7 cellular contexts compared by ENCODE assay signal in genomic region chr15:101333907-101334789, GRCh38.
DNase-seq lines count a peak whose midpoint lies in the region; ATAC-seq and TF ChIP-seq lines count a peak whose summit lies in the region.
"Not testable (repeated sequence)": the region's sequence is repeated elsewhere in the genome, so short reads cannot be mapped to it uniquely, and the experiment has no call there.

No MANE protein-coding gene starts in this region.

- H3F3A ChIP-seq in OCI-LY1 (ENCODE audit: insufficient read depth, low read length) = not testable (repeated sequence)

- peaks cover 16% of the 10 kb centered on the region for H3K9me3 ChIP-seq in OCI-LY1 (ENCODE audit: low read length)

- not testable (repeated sequence) for TF ChIP-seq CTCF in OCI-LY1 (IDR thresholded peaks at IDR 0.05; ENCODE audit: low read length)

- H3K27me3 ChIP-seq in OCI-LY1 (ENCODE audit: insufficient read depth, low read length) = not testable (repeated sequence)

- not testable (repeated sequence) for H3K36me3 ChIP-seq in OCI-LY1 (ENCODE audit: insufficient read depth, low read length)

- H3K27ac ChIP-seq in OCI-LY1 (ENCODE audit: low read depth, low read length, poor library complexity, severe bottlenecking) = peak overlapping the region; percentile 57

- DNase-seq in activated CD4-positive, alpha-beta T cell treated with anti-CD3 and anti-CD28 coated beads for 24 hours (ENCODE audit: low read depth in 2 of 2) = peak; percentile 18 to 30
- DNase-seq in activated T-helper 9 cell treated with anti-CD3 and anti-CD28 coated beads, Interleukin-2, amount 50 U/mL, for 16 hours (ENCODE audit: low read depth) = peak; percentile 36
- peak; percentile 46 for DNase-seq in islet precursor cell
- DNase-seq in stimulated activated CD4-positive, alpha-beta T cell treated with anti-CD3 and anti-CD28 coated beads, Interleukin-2, amount 100 ng/mL, for 48 hours = peak; percentile 28 to 32

- H3K9ac ChIP-seq in OCI-LY1 (ENCODE audit: low read length) = not testable (repeated sequence)

- H4K20me1 ChIP-seq in OCI-LY1 (ENCODE audit: insufficient read depth, low read length) = not testable (repeated sequence)

- H3K4me3 ChIP-seq in OCI-LY1 (ENCODE audit: low read depth, low read length, poor library complexity, severe bottlenecking) = peak overlapping the region; percentile 52

- H3K9me2 ChIP-seq in OCI-LY1 (ENCODE audit: low read depth, low read length) = not testable (repeated sequence)

- H2AFZ ChIP-seq in OCI-LY1 (ENCODE audit: low read length) = peak overlapping the region; percentile 89

- H3K4me1 ChIP-seq in OCI-LY1 (ENCODE audit: insufficient read depth, low read length, severe bottlenecking) = not testable (repeated sequence)

- H3K4me2 ChIP-seq in OCI-LY1 (ENCODE audit: low read length) = peak overlapping the region; percentile 60

- not testable (repeated sequence) for H3K79me2 ChIP-seq in OCI-LY1 (ENCODE audit: insufficient read depth, low read length)

- ATAC-seq in GM18867 (IDR thresholded peaks at IDR 0.05; ENCODE audit: unreplicated experiment) (peak; percentile 66), HG03378 (IDR thresholded peaks at IDR 0.05; ENCODE audit: unreplicated experiment) (peak; percentile 57)

Comparison
In these comparisons a context has a peak if more than half of its experiments do, and no peak if none do; other contexts are left out.
1. Peak in every context shown above with its lines: DNase-seq, ATAC-seq, H3K4me3 ChIP-seq and H3K27ac ChIP-seq.